In the genomic region with DNA sequence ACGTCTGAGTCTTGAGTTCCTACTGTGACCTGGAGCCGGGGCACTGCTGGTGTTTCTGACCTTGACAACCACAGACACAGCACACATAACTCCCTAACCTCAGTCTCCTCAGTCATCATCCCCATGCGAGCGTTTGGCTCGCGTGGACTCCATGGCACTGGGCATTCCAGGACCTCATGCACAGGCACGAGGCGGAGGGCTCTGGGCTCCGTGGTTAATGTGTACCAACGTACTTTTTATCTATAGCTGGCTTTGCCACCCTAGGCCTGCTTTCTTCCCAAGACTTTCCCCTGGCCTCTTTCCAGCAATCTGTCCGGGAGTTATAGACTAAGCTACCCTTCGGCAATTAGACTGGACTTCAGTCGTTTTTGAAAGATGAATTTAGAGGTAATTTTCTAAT, we compare ENCODE assay signal across 1 cellular context.
A peak's percentile ranks its signal among the peaks of the same experiment; 100 is the strongest.
TF ChIP-seq lines count a peak whose summit lies in the region.

No MANE protein-coding gene starts in this region.

TF ChIP-seq in HepG2, 621 proteins besides CTCF, POLR2A, EP300 and RAD21:
- TF ChIP-seq ZNF501 (CRISPR knock-in tag; IDR thresholded peaks at IDR 0.05) (peak; percentile 75), TEAD3 (CRISPR knock-in tag; optimal IDR thresholded peaks at IDR 0.05; ENCODE audit: borderline replicate concordance) (peak; percentile 19), SALL1 (CRISPR knock-in tag; IDR thresholded peaks at IDR 0.05) (peak; percentile 11; the same call in 1 of the 2 replicates)
- TF ChIP-seq, protein P1, sequence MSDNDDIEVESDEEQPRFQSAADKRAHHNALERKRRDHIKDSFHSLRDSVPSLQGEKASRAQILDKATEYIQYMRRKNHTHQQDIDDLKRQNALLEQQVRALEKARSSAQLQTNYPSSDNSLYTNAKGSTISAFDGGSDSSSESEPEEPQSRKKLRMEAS (IDR thresholded peaks at IDR 0.05) = peak; percentile 53; the same call in 1 of the 2 replicates
- TF ChIP-seq, protein P2, sequence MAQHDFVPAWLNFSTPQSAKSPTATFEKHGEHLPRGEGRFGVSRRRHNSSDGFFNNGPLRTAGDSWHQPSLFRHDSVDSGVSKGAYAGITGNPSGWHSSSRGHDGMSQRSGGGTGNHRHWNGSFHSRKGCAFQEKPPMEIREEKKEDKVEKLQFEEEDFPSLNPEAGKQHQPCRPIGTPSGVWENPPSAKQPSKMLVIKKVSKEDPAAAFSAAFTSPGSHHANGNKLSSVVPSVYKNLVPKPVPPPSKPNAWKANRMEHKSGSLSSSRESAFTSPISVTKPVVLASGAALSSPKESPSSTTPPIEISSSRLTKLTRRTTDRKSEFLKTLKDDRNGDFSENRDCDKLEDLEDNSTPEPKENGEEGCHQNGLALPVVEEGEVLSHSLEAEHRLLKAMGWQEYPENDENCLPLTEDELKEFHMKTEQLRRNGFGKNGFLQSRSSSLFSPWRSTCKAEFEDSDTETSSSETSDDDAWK (CRISPR knock-in tag; IDR thresholded peaks at IDR 0.05) = no peak
- TF ChIP-seq, protein P3, sequence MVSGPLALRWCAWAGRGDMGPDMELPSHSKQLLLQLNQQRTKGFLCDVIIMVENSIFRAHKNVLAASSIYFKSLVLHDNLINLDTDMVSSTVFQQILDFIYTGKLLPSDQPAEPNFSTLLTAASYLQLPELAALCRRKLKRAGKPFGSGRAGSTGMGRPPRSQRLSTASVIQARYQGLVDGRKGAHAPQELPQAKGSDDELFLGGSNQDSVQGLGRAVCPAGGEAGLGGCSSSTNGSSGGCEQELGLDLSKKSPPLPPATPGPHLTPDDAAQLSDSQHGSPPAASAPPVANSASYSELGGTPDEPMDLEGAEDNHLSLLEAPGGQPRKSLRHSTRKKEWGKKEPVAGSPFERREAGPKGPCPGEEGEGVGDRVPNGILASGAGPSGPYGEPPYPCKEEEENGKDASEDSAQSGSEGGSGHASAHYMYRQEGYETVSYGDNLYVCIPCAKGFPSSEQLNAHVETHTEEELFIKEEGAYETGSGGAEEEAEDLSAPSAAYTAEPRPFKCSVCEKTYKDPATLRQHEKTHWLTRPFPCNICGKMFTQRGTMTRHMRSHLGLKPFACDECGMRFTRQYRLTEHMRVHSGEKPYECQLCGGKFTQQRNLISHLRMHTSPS (CRISPR knock-in tag; IDR thresholded peaks at IDR 0.05; ENCODE audit: low read depth) = peak; percentile 60; the same call in 1 of the 2 replicates
- TF ChIP-seq, protein P4, sequence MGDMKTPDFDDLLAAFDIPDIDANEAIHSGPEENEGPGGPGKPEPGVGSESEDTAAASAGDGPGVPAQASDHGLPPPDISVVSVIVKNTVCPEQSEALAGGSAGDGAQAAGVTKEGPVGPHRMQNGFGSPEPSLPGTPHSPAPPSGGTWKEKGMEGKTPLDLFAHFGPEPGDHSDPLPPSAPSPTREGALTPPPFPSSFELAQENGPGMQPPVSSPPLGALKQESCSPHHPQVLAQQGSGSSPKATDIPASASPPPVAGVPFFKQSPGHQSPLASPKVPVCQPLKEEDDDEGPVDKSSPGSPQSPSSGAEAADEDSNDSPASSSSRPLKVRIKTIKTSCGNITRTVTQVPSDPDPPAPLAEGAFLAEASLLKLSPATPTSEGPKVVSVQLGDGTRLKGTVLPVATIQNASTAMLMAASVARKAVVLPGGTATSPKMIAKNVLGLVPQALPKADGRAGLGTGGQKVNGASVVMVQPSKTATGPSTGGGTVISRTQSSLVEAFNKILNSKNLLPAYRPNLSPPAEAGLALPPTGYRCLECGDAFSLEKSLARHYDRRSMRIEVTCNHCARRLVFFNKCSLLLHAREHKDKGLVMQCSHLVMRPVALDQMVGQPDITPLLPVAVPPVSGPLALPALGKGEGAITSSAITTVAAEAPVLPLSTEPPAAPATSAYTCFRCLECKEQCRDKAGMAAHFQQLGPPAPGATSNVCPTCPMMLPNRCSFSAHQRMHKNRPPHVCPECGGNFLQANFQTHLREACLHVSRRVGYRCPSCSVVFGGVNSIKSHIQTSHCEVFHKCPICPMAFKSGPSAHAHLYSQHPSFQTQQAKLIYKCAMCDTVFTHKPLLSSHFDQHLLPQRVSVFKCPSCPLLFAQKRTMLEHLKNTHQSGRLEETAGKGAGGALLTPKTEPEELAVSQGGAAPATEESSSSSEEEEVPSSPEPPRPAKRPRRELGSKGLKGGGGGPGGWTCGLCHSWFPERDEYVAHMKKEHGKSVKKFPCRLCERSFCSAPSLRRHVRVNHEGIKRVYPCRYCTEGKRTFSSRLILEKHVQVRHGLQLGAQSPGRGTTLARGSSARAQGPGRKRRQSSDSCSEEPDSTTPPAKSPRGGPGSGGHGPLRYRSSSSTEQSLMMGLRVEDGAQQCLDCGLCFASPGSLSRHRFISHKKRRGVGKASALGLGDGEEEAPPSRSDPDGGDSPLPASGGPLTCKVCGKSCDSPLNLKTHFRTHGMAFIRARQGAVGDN (CRISPR knock-in tag; IDR thresholded peaks at IDR 0.05) = peak; percentile 30; the same call in 1 of the 2 replicates
- TF ChIP-seq, protein P5, sequence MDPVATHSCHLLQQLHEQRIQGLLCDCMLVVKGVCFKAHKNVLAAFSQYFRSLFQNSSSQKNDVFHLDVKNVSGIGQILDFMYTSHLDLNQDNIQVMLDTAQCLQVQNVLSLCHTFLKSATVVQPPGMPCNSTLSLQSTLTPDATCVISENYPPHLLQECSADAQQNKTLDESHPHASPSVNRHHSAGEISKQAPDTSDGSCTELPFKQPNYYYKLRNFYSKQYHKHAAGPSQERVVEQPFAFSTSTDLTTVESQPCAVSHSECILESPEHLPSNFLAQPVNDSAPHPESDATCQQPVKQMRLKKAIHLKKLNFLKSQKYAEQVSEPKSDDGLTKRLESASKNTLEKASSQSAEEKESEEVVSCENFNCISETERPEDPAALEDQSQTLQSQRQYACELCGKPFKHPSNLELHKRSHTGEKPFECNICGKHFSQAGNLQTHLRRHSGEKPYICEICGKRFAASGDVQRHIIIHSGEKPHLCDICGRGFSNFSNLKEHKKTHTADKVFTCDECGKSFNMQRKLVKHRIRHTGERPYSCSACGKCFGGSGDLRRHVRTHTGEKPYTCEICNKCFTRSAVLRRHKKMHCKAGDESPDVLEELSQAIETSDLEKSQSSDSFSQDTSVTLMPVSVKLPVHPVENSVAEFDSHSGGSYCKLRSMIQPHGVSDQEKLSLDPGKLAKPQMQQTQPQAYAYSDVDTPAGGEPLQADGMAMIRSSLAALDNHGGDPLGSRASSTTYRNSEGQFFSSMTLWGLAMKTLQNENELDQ (CRISPR knock-in tag; IDR thresholded peaks at IDR 0.05; ENCODE audit: borderline replicate concordance) = no peak
TF ChIP-seq in HepG2: peak in this region for 6.
